ENCODE assay signal across 8 cellular contexts in the genomic region with DNA sequence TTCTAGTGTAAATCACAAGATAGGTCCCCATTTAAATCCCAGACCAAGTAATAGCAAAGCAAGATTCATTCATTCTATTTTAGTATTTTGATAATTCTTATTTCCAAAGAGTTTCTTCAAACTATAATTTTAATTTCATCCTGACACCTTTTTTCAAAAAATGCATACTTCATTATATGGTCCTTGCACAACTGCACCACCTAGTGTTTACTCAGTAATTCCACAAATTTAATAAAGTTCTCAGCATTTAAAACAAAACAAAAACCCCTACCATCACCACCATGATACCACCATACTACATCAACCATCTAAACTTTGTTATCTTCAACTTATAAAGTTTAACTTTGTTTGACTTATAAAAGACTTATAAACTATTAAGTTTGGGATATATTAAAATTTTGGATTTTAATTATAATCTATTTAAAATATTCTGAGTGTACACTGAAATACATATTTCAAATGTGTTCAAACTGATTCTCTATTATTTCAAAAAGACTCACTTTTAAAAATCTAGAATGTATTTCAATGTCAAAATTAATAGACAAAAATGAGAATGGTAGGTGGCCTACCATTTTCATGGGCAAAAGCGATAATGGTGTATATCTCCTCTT. TPM values are rescaled to one million over a fixed set of nuclear protein-coding genes. Genes with fewer than 3 reads are reported as not detected.
A peak's percentile ranks its signal among the peaks of the same experiment; 100 is the strongest.
DNase-seq lines count a peak whose midpoint lies in the region; ATAC-seq and TF ChIP-seq lines count a peak whose summit lies in the region.

No MANE protein-coding gene starts in this region.

- H3K4me1 ChIP-seq in A673 (ENCODE audit: insufficient read depth, low read length, poor library complexity, severe bottlenecking) = peaks cover 4% of the 10 kb centered on the region
- no peaks in the 10 kb centered on the region for H3K4me1 ChIP-seq in uterus

- ATAC-seq in activated CD8-positive, alpha-beta memory T cell treated with anti-CD3 and anti-CD28 coated beads, Interleukin-2, amount 10 ng/mL, durations not matched to agents 7 days and 5 days = no peak
- no peak for ATAC-seq in GM19452 (IDR thresholded peaks at IDR 0.05; ENCODE audit: unreplicated experiment)

- H3K9me3 ChIP-seq in A673 (ENCODE audit: low read depth, low read length, poor library complexity, severe bottlenecking) = no peaks in the 10 kb centered on the region
- no peaks in the 10 kb centered on the region for H3K9me3 ChIP-seq in uterus

- H3K9me3 Mint-ChIP-seq in activated CD8-positive, alpha-beta memory T cell treated with anti-CD3 and anti-CD28 coated beads, Interleukin-2, amount 10 ng/mL, durations not matched to agents 7 days and 5 days (ENCODE audit: low read depth) = no peaks in the 10 kb centered on the region

- peaks cover 3% of the 10 kb centered on the region for H3K36me3 Mint-ChIP-seq in activated CD8-positive, alpha-beta memory T cell treated with anti-CD3 and anti-CD28 coated beads, Interleukin-2, amount 10 ng/mL, durations not matched to agents 7 days and 5 days

- no peak overlapping the region for H3K27ac Mint-ChIP-seq in activated CD8-positive, alpha-beta memory T cell treated with anti-CD3 and anti-CD28 coated beads, Interleukin-2, amount 10 ng/mL, durations not matched to agents 7 days and 5 days

- H3K27me3 ChIP-seq in A673 (replicated peaks; ENCODE audit: insufficient read depth, low read depth, low read length, poor library complexity) = no peaks in the 10 kb centered on the region
- no peaks in the 10 kb centered on the region for H3K27me3 ChIP-seq in uterus

- TF ChIP-seq CTCF in A673 (conservative IDR thresholded peaks at IDR 0.05; ENCODE audit: low read depth, low read length) (peak; percentile 72), GM12865 (IDR thresholded peaks at IDR 0.05; ENCODE audit: insufficient read depth, low read depth, low read length, missing control alignments) (peak; percentile 35), fibroblast of mammary gland (conservative IDR thresholded peaks at IDR 0.05; ENCODE audit: control insufficient read depth, insufficient read depth, low read depth, low read length) (peak; percentile 58), uterus (IDR thresholded peaks at IDR 0.05) (peak in 2 of 4 experiments; percentile 19)

- DNase-seq in A673 (ENCODE audit: low spot score) = peak; percentile 35
- peak; percentile 17 for DNase-seq in GM12865 (ENCODE audit: low read depth)
- DNase-seq in OCI-M1 (lab: John Stamatoyannopoulos, UW) = peak; percentile 47
- peak; percentile 27 for DNase-seq in fibroblast of mammary gland (ENCODE audit: low read depth)
- DNase-seq in dedifferentiated amniotic fluid mesenchymal stem cell (ENCODE audit: extremely low spot score) = no peak
- DNase-seq in uterus = no peak
- no peak for DNase-seq in activated CD8-positive, alpha-beta memory T cell treated with anti-CD3 and anti-CD28 coated beads, Interleukin-2, amount 10 ng/mL, durations not matched to agents 7 days and 5 days

- H3K27ac ChIP-seq in A673 (ENCODE audit: low read depth, low read length, poor library complexity, severe bottlenecking) = no peak overlapping the region
- H3K27ac ChIP-seq in uterus = no peak overlapping the region

- no peak overlapping the region for H3K4me3 ChIP-seq in A673 (ENCODE audit: low read depth, low read length, poor library complexity, severe bottlenecking)
- H3K4me3 ChIP-seq in GM12865 (ENCODE audit: low read depth, low read length) = no peak overlapping the region
- no peak overlapping the region for H3K4me3 ChIP-seq in fibroblast of mammary gland (ENCODE audit: control insufficient read depth, low read depth, low read length)
- no peak overlapping the region for H3K4me3 ChIP-seq in uterus

- no peaks in the 10 kb centered on the region for H3K36me3 ChIP-seq in A673 (ENCODE audit: insufficient read depth, low read length, poor library complexity, severe bottlenecking)
- H3K36me3 ChIP-seq in uterus = no peaks in the 10 kb centered on the region

- POLR2A ChIA-PET in A673 (lab: Charles Lee; ENCODE audit: low non-redundant PET) = no interaction called here

- CTCF ChIA-PET in A673 (lab: Charles Lee) = no interaction called here
- CTCF ChIA-PET in activated CD8-positive, alpha-beta memory T cell treated with anti-CD3 and anti-CD28 coated beads, Interleukin-2, amount 10 ng/mL, durations not matched to agents 7 days and 5 days (lab: Charles Lee) = interaction anchor here (0.8 kb wide), 1 partner anchor 1087 kb away, joined by 3 read pairs; no protein-coding TSS in a partner anchor

- no peak for TF ChIP-seq POLR2A in uterus (IDR thresholded peaks at IDR 0.05)

- no TSS peak for BruUV-seq in A673 (replicated peaks; lab: Mats Ljungman, UMichigan)

- H3K27me3 Mint-ChIP-seq in activated CD8-positive, alpha-beta memory T cell treated with anti-CD3 and anti-CD28 coated beads, Interleukin-2, amount 10 ng/mL, durations not matched to agents 7 days and 5 days = no peaks in the 10 kb centered on the region

- H3K4me3 Mint-ChIP-seq in activated CD8-positive, alpha-beta memory T cell treated with anti-CD3 and anti-CD28 coated beads, Interleukin-2, amount 10 ng/mL, durations not matched to agents 7 days and 5 days = no peak overlapping the region

- intact Hi-C loops in A673 (cut with micrococcal nuclease; ENCODE audit: unreplicated experiment) = no loop called here
- intact Hi-C loops in uterus (cut with DNase I; ENCODE audit: low total_unique reads) = no loop called here

- H3K4me1 Mint-ChIP-seq in activated CD8-positive, alpha-beta memory T cell treated with anti-CD3 and anti-CD28 coated beads, Interleukin-2, amount 10 ng/mL, durations not matched to agents 7 days and 5 days = no peaks in the 10 kb centered on the region

RNA-seq across cellular contexts. Expression of a gene that starts 44.2 kb away (rescaled TPM):
- total RNA-seq in A673 (2021) (7.9 and 10.5 TPM in 2 replicates), uterus (10 to 100 TPM in 3 of 4 donors, 1 to 10 TPM in 1; 8.8 to 39.8 (median 29.7) TPM)
- 1 to 10 TPM; 7.3 to 7.6 TPM for total RNA-seq in activated CD8-positive, alpha-beta memory T cell treated with anti-CD3 and anti-CD28 coated beads, Interleukin-2, amount 10 ng/mL, durations not matched to agents 7 days and 5 days

RNA-seq across cellular contexts. Expression of a gene that starts 44.6 kb away (rescaled TPM):
- 178 and 185 TPM in 2 replicates for total RNA-seq in A673 (2021)
- 100 to 1,000 TPM in 2 of 4 donors, 10 to 100 TPM in 2; 80.1 to 132 (median 101) TPM for total RNA-seq in uterus
- total RNA-seq in activated CD8-positive, alpha-beta memory T cell treated with anti-CD3 and anti-CD28 coated beads, Interleukin-2, amount 10 ng/mL, durations not matched to agents 7 days and 5 days = 100 to 1,000 TPM; 169 to 209 TPM

Comparison
In these comparisons a context has a peak if more than half of its experiments do, and no peak if none do; other contexts are left out.
1. DNase-seq: peak in A673 (single experiment), GM12865 (single experiment), OCI-M1 (single experiment) and fibroblast of mammary gland (single experiment); none in dedifferentiated amniotic fluid mesenchymal stem cell (single experiment), uterus (0 of 2) and activated CD8-positive, alpha-beta memory T cell treated with anti-CD3 and anti-CD28 coated beads, Interleukin-2, amount 10 ng/mL, durations not matched to agents 7 days and 5 days (single experiment).